In genomic region chr12:26277511-26278246, GRCh38 we compare ENCODE assay signal across 22 cellular contexts.
DNase-seq lines count a peak whose midpoint lies in the region; ATAC-seq, FAIRE-seq and TF ChIP-seq lines count a peak whose summit lies in the region.
"Had no signal": no experiment of that assay in that cellular context is flagged by ENCODE, and none has a peak within 500 bp of the region (broad histone marks: within the 10 kb centered on the region; RNA-seq: fewer than 3 reads in every experiment).

No MANE protein-coding gene starts in this region.

- H3K36me3 ChIP-seq in HepG2 (replicated peaks in 1 of 2; ENCODE audit: control insufficient read depth in 1 of 2, insufficient read depth in 2 of 2, low read length in 2 of 2) = no peaks in the 10 kb centered on the region
- no peaks in the 10 kb centered on the region for H3K36me3 ChIP-seq in right lobe of liver
- H3K36me3 ChIP-seq in urinary bladder (ENCODE audit: insufficient read depth) = no peaks in the 10 kb centered on the region
- H3K36me3 ChIP-seq: ascending aorta, uterus had no signal

- no peak overlapping the region for H3K4me2 ChIP-seq in HepG2 (ENCODE audit: low read depth, low read length)
- H3K4me2 ChIP-seq: PC-9 had no signal

- FAIRE-seq in HepG2 (lab: Jason Lieb, UNC) (no peak), RCC 7860 (lab: Jason Lieb, UNC) (peak; percentile 48)
- FAIRE-seq: colon, endothelial cell of umbilical vein had no signal

- WGBS in HepG2 (ENCODE audit: low lambda C conversion rate) = 57% methylated on average over 14 of the region's 16 CpGs
- 70% methylated on average over 9 of the region's 16 CpGs for WGBS in right lobe of liver (ENCODE audit: insufficient coverage, low coverage, low lambda C conversion rate, missing lambda C conversion rate)
- 80% methylated on average over 16 of the region's 16 CpGs for whole genome bisulfite sequencing in urinary bladder

- no peak for TF ChIP-seq RAD21 in HepG2 (CRISPR knock-in tag; IDR thresholded peaks at IDR 0.05)

- H3K4me3 ChIP-seq in HepG2 (replicated peaks in 1 of 3; ENCODE audit: insufficient read depth in 1 of 3, low read depth in 2 of 3, low read length in 3 of 3) = no peak overlapping the region
- H3K4me3 ChIP-seq in right lobe of liver = no peak overlapping the region
- H3K4me3 ChIP-seq in fibroblast of villous mesenchyme (ENCODE audit: low read depth, low read length) = no peak overlapping the region
- no peak overlapping the region for H3K4me3 ChIP-seq in urinary bladder (ENCODE audit: low read depth, low read length)
- H3K4me3 ChIP-seq: ascending aorta, PC-9, SK-N-MC, uterus had no signal

- POLR2A ChIA-PET in HepG2 (lab: Yijun Ruan, JAX) = no interaction called here

- TF ChIP-seq POLR2A in HepG2 (IDR thresholded peaks at IDR 0.05; ENCODE audit: insufficient read depth in 1 of 2, low read depth in 2 of 2, low read length in 2 of 2) (no peak), right lobe of liver (IDR thresholded peaks at IDR 0.05) (no peak)

- no peak overlapping the region for H3K9ac ChIP-seq in HepG2 (ENCODE audit: insufficient read depth, low read depth, low read length)

- DNase-seq in HepG2 (ENCODE audit: low spot score) (no peak), right lobe of liver (no peak), RCC 7860 (ENCODE audit: low spot score) (peak; percentile 45), fibroblast of villous mesenchyme (ENCODE audit: low read depth) (peak; percentile 56), 8988T (no peak)
- DNase-seq: ACHN; activated CD4-positive, alpha-beta T cell treated with anti-CD3 and anti-CD28 coated beads, Interleukin-2, amount 50 U/mL, for 1 hour; activated naive CD4-positive, alpha-beta T cell treated with Interleukin-2 at 50 U/mL for 16 hours; activated T-cell treated with anti-CD3 and anti-CD28 coated beads for 4 hours; CD8-positive, alpha-beta memory T cell; NCI-H2029 treated with DMSO at 0.1 percent for 48 hours; NCI-H524; PC-9; T1000; uterus had no signal

- CTCF ChIA-PET in HepG2 (lab: Yijun Ruan, JAX; ENCODE audit: low intra/inter-chr PET ratio, low total read pairs) = no interaction called here

- intact Hi-C loops in HepG2 (cut with micrococcal nuclease; ENCODE audit: unreplicated experiment) (no loop called here), right lobe of liver (cut with DNase I) (no loop called here)

- H3K27me3 ChIP-seq in HepG2 (ENCODE audit: control insufficient read depth in 1 of 2, insufficient read depth in 2 of 2, low read length in 2 of 2) (0 out of 5 replicates have a peak, but pooled peaks cover 0 to 4% of the 10 kb centered on the region in 2 experiments), right lobe of liver (no peaks in the 10 kb centered on the region)
- H3K27me3 ChIP-seq: ascending aorta, uterus had no signal

- H3K27ac ChIP-seq in HepG2 (ENCODE audit: extremely low read length, insufficient read depth, low read length) (no peak overlapping the region), right lobe of liver (no peak overlapping the region), urinary bladder (ENCODE audit: low read depth) (peak overlapping the region; percentile 3)
- H3K27ac ChIP-seq: ascending aorta, PC-9, SK-N-MC, uterus had no signal

- no peak overlapping the region for H2AFZ ChIP-seq in HepG2 (ENCODE audit: low read length)
- H2AFZ ChIP-seq: PC-9 had no signal

- H3K4me1 ChIP-seq in HepG2 (ENCODE audit: insufficient read depth, low read length) (peaks cover 54% of the 10 kb centered on the region), right lobe of liver (peaks cover 0 to 7% (median 2%) of the 10 kb centered on the region in 4 donors), urinary bladder (ENCODE audit: insufficient read depth) (no peaks in the 10 kb centered on the region)

- TF ChIP-seq EP300 in HepG2 (IDR thresholded peaks at IDR 0.05; ENCODE audit: low read depth in 2 of 2, low read length in 2 of 2) = no peak
- no peak for TF ChIP-seq EP300 in HepG2 (CRISPR knock-in tag; IDR thresholded peaks at IDR 0.05; ENCODE audit: borderline replicate concordance)

- no peaks in the 10 kb centered on the region for H4K20me1 ChIP-seq in HepG2 (ENCODE audit: insufficient read depth, low read length)

- ATAC-seq in HepG2 = no peak
- ATAC-seq in right lobe of liver = no peak
- no peak for ATAC-seq in HG03159 (IDR thresholded peaks at IDR 0.05; ENCODE audit: unreplicated experiment)
- no peak for ATAC-seq in HG03196 (IDR thresholded peaks at IDR 0.05; ENCODE audit: unreplicated experiment)

- no TSS peak for BruUV-seq in HepG2 (replicated peaks; lab: Mats Ljungman, UMichigan)

- H3K79me2 ChIP-seq in HepG2 (ENCODE audit: insufficient read depth, low read length) = no peaks in the 10 kb centered on the region

- H3K9me3 ChIP-seq in HepG2 (ENCODE audit: low read length) (no peaks in the 10 kb centered on the region), right lobe of liver (no peaks in the 10 kb centered on the region)
- H3K9me3 ChIP-seq: ascending aorta, uterus had no signal

- in situ Hi-C loops in HepG2 (cut with HindIII; ENCODE audit: extremely low pct_ligation_motif_present, low pct_unique_long_range_greater_than_20kb) = no loop called here

- TF ChIP-seq CTCF in HepG2 (CRISPR knock-in tag; IDR thresholded peaks at IDR 0.05) (no peak), right lobe of liver (IDR thresholded peaks at IDR 0.05) (no peak), fibroblast of villous mesenchyme (IDR thresholded peaks at IDR 0.05; ENCODE audit: insufficient read depth, low read depth, low read length) (no peak)

TF ChIP-seq in HepG2, 621 proteins besides CTCF, POLR2A, EP300 and RAD21:
- TF ChIP-seq MAFK (conservative IDR thresholded peaks at IDR 0.05 in 1 of 2, IDR thresholded peaks at IDR 0.05 in 1 of 2; ENCODE audit: low read length in 2 of 2) = peak; percentile 36 to 52; a peak in 3 of 4 replicates
- no peak for TF ChIP-seq IKZF1 (IDR thresholded peaks at IDR 0.05)
- TF ChIP-seq AHDC1 (CRISPR knock-in tag; IDR thresholded peaks at IDR 0.05; ENCODE audit: borderline replicate concordance) = no peak
- TF ChIP-seq MAFF (IDR thresholded peaks at IDR 0.05; ENCODE audit: low read depth, low read length) = 0 out of 2 replicates have a peak, but pooled peaks have one; percentile 27

Comparison
In these comparisons a context has a peak if more than half of its experiments do, and no peak if none do; other contexts are left out.
1. DNase-seq: peak in RCC 7860 (single experiment) and fibroblast of villous mesenchyme (single experiment); none in HepG2 (single experiment), right lobe of liver (0 of 3) and 8988T (single experiment).